30 cellular contexts compared by ENCODE assay signal in the genomic region with DNA sequence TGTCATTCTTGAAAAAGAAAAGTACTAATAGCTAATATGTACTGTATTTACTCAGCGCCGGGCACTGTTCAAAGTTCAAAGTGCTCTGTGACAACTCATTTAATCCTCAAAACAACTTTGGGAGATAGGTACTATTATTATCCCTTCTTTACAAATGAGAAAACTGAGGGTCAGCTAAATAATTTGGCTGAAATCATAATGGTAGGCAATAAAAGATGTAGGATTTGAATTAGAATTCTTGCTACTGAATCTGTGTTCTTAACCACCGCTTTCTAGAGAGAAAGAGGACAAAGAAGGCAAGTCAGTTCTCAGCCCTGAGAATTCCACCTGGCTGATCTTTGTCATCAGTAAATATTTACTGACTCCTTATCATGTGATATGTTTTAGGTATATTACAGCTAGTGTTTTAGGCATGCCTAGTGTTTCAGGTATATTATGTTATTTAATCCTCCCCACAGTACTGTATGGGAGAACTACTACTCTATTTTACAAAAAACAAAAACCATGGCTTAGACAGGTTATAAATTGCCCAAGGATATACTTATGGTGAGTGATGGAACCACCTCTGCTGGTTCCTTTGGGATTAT.
DNase-seq lines count a peak whose midpoint lies in the region; ATAC-seq, FAIRE-seq and TF ChIP-seq lines count a peak whose summit lies in the region.
"Had no signal": no experiment of that assay in that cellular context is flagged by ENCODE, and none has a peak within 500 bp of the region (broad histone marks: within the 10 kb centered on the region; RNA-seq: fewer than 3 reads in every experiment).

No MANE protein-coding gene starts in this region.

- TF ChIP-seq EP300 in HepG2 (IDR thresholded peaks at IDR 0.05; ENCODE audit: low read depth in 2 of 2, low read length in 2 of 2) (peak; percentile 80 to 92), HepG2 (CRISPR knock-in tag; IDR thresholded peaks at IDR 0.05; ENCODE audit: borderline replicate concordance) (peak; percentile 51; the same call in 1 of the 2 replicates)

- H3K4me3 ChIP-seq in right atrium auricular region, result no peak overlapping the region
- H3K4me3 ChIP-seq in right cardiac atrium (ENCODE audit: low read length), result no peak overlapping the region
- H3K4me3 ChIP-seq in PC-9, result no peak overlapping the region
- H3K4me3 ChIP-seq in HepG2 (replicated peaks in 1 of 3; ENCODE audit: insufficient read depth in 1 of 3, low read depth in 2 of 3, low read length in 3 of 3), result peak overlapping the region in 2 of 3 experiments; percentile 36 to 47; a peak in 3 of 6 replicates
- H3K4me3 ChIP-seq: esophagus muscularis mucosa, HAP-1 had no signal

- H4K20me1 ChIP-seq in PC-9 (ENCODE audit: insufficient read depth) (no peaks in the 10 kb centered on the region), HepG2 (ENCODE audit: insufficient read depth, low read length) (no peaks in the 10 kb centered on the region)

- H3K36me3 ChIP-seq in right atrium auricular region (no peaks in the 10 kb centered on the region), PC-9 (ENCODE audit: low read depth) (no peaks in the 10 kb centered on the region), HepG2 (replicated peaks in 1 of 2; ENCODE audit: control insufficient read depth in 1 of 2, insufficient read depth in 2 of 2, low read length in 2 of 2) (no peaks in the 10 kb centered on the region)
- H3K36me3 ChIP-seq: esophagus muscularis mucosa, HAP-1 had no signal

- H3K27me3 Mint-ChIP-seq in type B pancreatic cell, result no peaks in the 10 kb centered on the region
- H3K27me3 Mint-ChIP-seq in stimulated activated memory B cell treated with anti-CD40 and anti-IgM and Interleukin-4, amounts not matched to agents 10 μg/mL and 1 μg/mL and 100 μg/mL, for 72 hours, result peaks cover 5% of the 10 kb centered on the region

- TF ChIP-seq CTCF in right atrium auricular region (IDR thresholded peaks at IDR 0.05), result no peak
- TF ChIP-seq CTCF in PC-9 (conservative IDR thresholded peaks at IDR 0.05), result no peak
- TF ChIP-seq CTCF in HepG2 (CRISPR knock-in tag; IDR thresholded peaks at IDR 0.05), result no peak
- no peak for TF ChIP-seq CTCF in type B pancreatic cell (conservative IDR thresholded peaks at IDR 0.05)

- H3F3A ChIP-seq in PC-9 (ENCODE audit: insufficient read depth, low read depth), result no peaks in the 10 kb centered on the region

- ATAC-seq in right cardiac atrium (no peak), HepG2 (peak; percentile 92), GM18520 (IDR thresholded peaks at IDR 0.05; ENCODE audit: unreplicated experiment) (no peak)
- ATAC-seq in stimulated activated memory B cell treated with anti-CD40 and anti-IgM and Interleukin-4, amounts not matched to agents 10 μg/mL and 1 μg/mL and 100 μg/mL, for 72 hours, result no peak
- ATAC-seq: activated CD4-positive, CD25-positive, alpha-beta regulatory T cell treated with anti-CD3 and anti-CD28 coated beads, Interleukin-2, amount 50 U/mL, for 24 hours; naive thymus-derived CD8-positive, alpha-beta T cell; stimulated activated effector memory CD8-positive, alpha-beta T cell treated with anti-CD3 and anti-CD28 coated beads, Interleukin-12 subunit alpha, Interleukin-12 subunit beta, amount 100 ng/mL, for 72 hours; T-cell had no signal

- POLR2A ChIA-PET in PC-9 (lab: Charles Lee; ENCODE audit: unreplicated experiment) (no interaction called here), HepG2 (lab: Yijun Ruan, JAX) (interaction anchor here (0.6 to 7.3 kb wide), 40 partner anchors 8 to 1863 kb away, joined by 3 to 380 read pairs (median 5); a partner anchor contains a TSS)

- CTCF ChIA-PET in PC-9 (lab: Charles Lee) (no interaction called here), HepG2 (lab: Yijun Ruan, JAX; ENCODE audit: low intra/inter-chr PET ratio, low total read pairs) (interaction anchor here (2.7 kb wide), 1 partner anchor 22 kb away, joined by 13 read pairs; no protein-coding TSS in a partner anchor)

- H3K9me2 ChIP-seq in PC-9 (ENCODE audit: insufficient read depth), result no peaks in the 10 kb centered on the region

- intact Hi-C loops in right cardiac atrium (cut with DNase I) (no loop called here), PC-9 (cut with micrococcal nuclease; ENCODE audit: unreplicated experiment) (no loop called here), HepG2 (cut with micrococcal nuclease; ENCODE audit: unreplicated experiment) (loop anchor here (1.0 to 5.0 kb wide), 8 partner anchors 22 to 211 kb away; a partner anchor contains a TSS)

- H3K9ac ChIP-seq in HepG2 (ENCODE audit: insufficient read depth, low read depth, low read length), result peak overlapping the region; percentile 65

- peak in 1 of 2 experiments; percentile 44; a peak in 1 of 4 replicates for TF ChIP-seq POLR2A in HepG2 (IDR thresholded peaks at IDR 0.05; ENCODE audit: insufficient read depth in 1 of 2, low read depth in 2 of 2, low read length in 2 of 2)

- in situ Hi-C loops in HepG2 (cut with HindIII; ENCODE audit: extremely low pct_ligation_motif_present, low pct_unique_long_range_greater_than_20kb), result no loop called here

- peaks cover 3% of the 10 kb centered on the region for H3K36me3 Mint-ChIP-seq in type B pancreatic cell
- no peaks in the 10 kb centered on the region for H3K36me3 Mint-ChIP-seq in stimulated activated memory B cell treated with anti-CD40 and anti-IgM and Interleukin-4, amounts not matched to agents 10 μg/mL and 1 μg/mL and 100 μg/mL, for 72 hours
- H3K36me3 Mint-ChIP-seq: activated naive CD8-positive, alpha-beta T cell; immature natural killer cell; naive thymus-derived CD8-positive, alpha-beta T cell; stimulated activated effector memory CD8-positive, alpha-beta T cell treated with anti-CD3 and anti-CD28 coated beads, Interleukin-12 subunit alpha, Interleukin-12 subunit beta, amount 100 ng/mL, for 72 hours; T-cell had no signal

- peaks cover 0 to 28% of the 10 kb centered on the region in 2 donors for H3K4me1 ChIP-seq in right atrium auricular region
- peaks cover 3% of the 10 kb centered on the region for H3K4me1 ChIP-seq in right cardiac atrium (ENCODE audit: control insufficient read depth, insufficient read depth, low read length)
- H3K4me1 ChIP-seq in PC-9 (replicated peaks; ENCODE audit: insufficient read depth), result no peaks in the 10 kb centered on the region
- peaks cover 77% of the 10 kb centered on the region for H3K4me1 ChIP-seq in HepG2 (ENCODE audit: insufficient read depth, low read length)
- H3K4me1 ChIP-seq: HAP-1 had no signal

- peak overlapping the region; percentile 48 for H3K27ac Mint-ChIP-seq in type B pancreatic cell
- H3K27ac Mint-ChIP-seq in stimulated activated memory B cell treated with anti-CD40 and anti-IgM and Interleukin-4, amounts not matched to agents 10 μg/mL and 1 μg/mL and 100 μg/mL, for 72 hours, result no peak overlapping the region
- H3K27ac Mint-ChIP-seq: activated CD4-positive, alpha-beta memory T cell treated with anti-CD3 and anti-CD28 coated beads, Interleukin-2, amount 10 ng/mL, durations not matched to agents 7 days and 5 days; activated naive CD8-positive, alpha-beta T cell; activated T-helper 2 cell treated with anti-CD3 and anti-CD28 coated beads, Interferon-gamma antibody, Interleukin-2, Interleukin-4, amounts not matched to agents 10 μg/mL and 5 μg/mL and 100 μg/mL, durations not matched to agents 14 hours and 24 hours and 36 hours; dendritic cell treated with granulocyte-macrophage colony-stimulating factor and Interleukin-4, amounts not matched to agents 40 ng/mL and 50 ng/mL, for 4 days; immature natural killer cell; naive thymus-derived CD8-positive, alpha-beta T cell; stimulated activated effector memory CD8-positive, alpha-beta T cell treated with anti-CD3 and anti-CD28 coated beads, Interleukin-12 subunit alpha, Interleukin-12 subunit beta, amount 100 ng/mL, for 72 hours; T-cell had no signal

- WGBS in right cardiac atrium, result 94% methylated on average over 3 of the region's 3 CpGs
- 2% methylated on average over 3 of the region's 3 CpGs for WGBS in HepG2 (ENCODE audit: low lambda C conversion rate)

- no peak overlapping the region for H3K4me3 Mint-ChIP-seq in type B pancreatic cell
- no peak overlapping the region for H3K4me3 Mint-ChIP-seq in stimulated activated memory B cell treated with anti-CD40 and anti-IgM and Interleukin-4, amounts not matched to agents 10 μg/mL and 1 μg/mL and 100 μg/mL, for 72 hours
- H3K4me3 Mint-ChIP-seq: activated CD4-positive, alpha-beta memory T cell treated with anti-CD3 and anti-CD28 coated beads, Interleukin-2, amount 10 ng/mL, durations not matched to agents 7 days and 5 days; activated naive CD8-positive, alpha-beta T cell; dendritic cell treated with granulocyte-macrophage colony-stimulating factor and Interleukin-4, amounts not matched to agents 40 ng/mL and 50 ng/mL, for 4 days; immature natural killer cell; mesothelial cell of epicardium; naive thymus-derived CD8-positive, alpha-beta T cell; stimulated activated effector memory CD8-positive, alpha-beta T cell treated with anti-CD3 and anti-CD28 coated beads, Interleukin-12 subunit alpha, Interleukin-12 subunit beta, amount 100 ng/mL, for 72 hours; T-cell had no signal

- H3K4me2 ChIP-seq in PC-9, result peak overlapping the region; percentile 7; the same call in 1 of the 2 replicates
- peak overlapping the region; percentile 71 for H3K4me2 ChIP-seq in HepG2 (ENCODE audit: low read depth, low read length)

- H3K79me2 ChIP-seq in PC-9 (ENCODE audit: low read depth) (no peaks in the 10 kb centered on the region), HepG2 (ENCODE audit: insufficient read depth, low read length) (no peaks in the 10 kb centered on the region)

- H2AFZ ChIP-seq in PC-9, result no peak overlapping the region
- peak overlapping the region; percentile 17 for H2AFZ ChIP-seq in HepG2 (ENCODE audit: low read length)

- H3K9me3 ChIP-seq in right atrium auricular region, result no peaks in the 10 kb centered on the region
- H3K9me3 ChIP-seq in right cardiac atrium (ENCODE audit: control insufficient read depth, low read length), result no peaks in the 10 kb centered on the region
- H3K9me3 ChIP-seq in PC-9 (ENCODE audit: insufficient read depth, low read depth), result no peaks in the 10 kb centered on the region
- no peaks in the 10 kb centered on the region for H3K9me3 ChIP-seq in HepG2 (ENCODE audit: low read length)
- H3K9me3 ChIP-seq: esophagus muscularis mucosa, HAP-1 had no signal

- H3K9me3 Mint-ChIP-seq in type B pancreatic cell, result no peaks in the 10 kb centered on the region
- no peaks in the 10 kb centered on the region for H3K9me3 Mint-ChIP-seq in stimulated activated memory B cell treated with anti-CD40 and anti-IgM and Interleukin-4, amounts not matched to agents 10 μg/mL and 1 μg/mL and 100 μg/mL, for 72 hours
- H3K9me3 Mint-ChIP-seq: activated CD4-positive, alpha-beta memory T cell treated with anti-CD3 and anti-CD28 coated beads, Interleukin-2, amount 10 ng/mL, durations not matched to agents 7 days and 5 days; activated T-helper 2 cell treated with anti-CD3 and anti-CD28 coated beads, Interferon-gamma antibody, Interleukin-2, Interleukin-4, amounts not matched to agents 10 μg/mL and 5 μg/mL and 100 μg/mL, durations not matched to agents 14 hours and 24 hours and 36 hours; dendritic cell treated with granulocyte-macrophage colony-stimulating factor and Interleukin-4, amounts not matched to agents 40 ng/mL and 50 ng/mL, for 4 days; immature natural killer cell; mesothelial cell of epicardium; naive thymus-derived CD8-positive, alpha-beta T cell; stimulated activated effector memory CD8-positive, alpha-beta T cell treated with anti-CD3 and anti-CD28 coated beads, Interleukin-12 subunit alpha, Interleukin-12 subunit beta, amount 100 ng/mL, for 72 hours; T-cell had no signal

- peak; percentile 17; the same call in 1 of the 2 replicates for TF ChIP-seq RAD21 in HepG2 (CRISPR knock-in tag; IDR thresholded peaks at IDR 0.05)

- BruUV-seq in PC-9 (replicated peaks; lab: Mats Ljungman, UMichigan), result no TSS peak
- no TSS peak for BruUV-seq in HepG2 (replicated peaks; lab: Mats Ljungman, UMichigan)

- peak overlapping the region; percentile 17 to 59 for H3K27ac ChIP-seq in right atrium auricular region
- H3K27ac ChIP-seq in right cardiac atrium (ENCODE audit: low read length), result no peak overlapping the region
- H3K27ac ChIP-seq in PC-9, result 0 out of 2 replicates have a peak overlapping the region, but pooled peaks have one; percentile 23
- H3K27ac ChIP-seq in HepG2 (ENCODE audit: extremely low read length, insufficient read depth, low read length), result peak overlapping the region; percentile 90

- DNase-seq in right atrium auricular region (ENCODE audit: low spot score) (no peak), right cardiac atrium (no peak), PC-9 (no peak), HepG2 (ENCODE audit: low spot score) (peak; percentile 99), type B pancreatic cell (ENCODE audit: extremely low spot score, unreplicated experiment) (no peak), islet precursor cell (no peak)
- DNase-seq: activated CD4-positive, alpha-beta memory T cell treated with anti-CD3 and anti-CD28 coated beads, Interleukin-2, amount 10 ng/mL, durations not matched to agents 7 days and 5 days; activated CD8-positive, alpha-beta memory T cell treated with anti-CD3 and anti-CD28 coated beads, Interleukin-2, amount 50 U/mL, for 48 hours; C1 segment of cervical spinal cord; central memory CD4-positive, alpha-beta T cell; hippocampal formation; immature natural killer cell; KBM-7; MM.1S; naive thymus-derived CD8-positive, alpha-beta T cell; NCI-H1417; stimulated activated CD4-positive, alpha-beta T cell treated with anti-CD3 and anti-CD28 coated beads, Interleukin-4, amount 100 ng/mL, for 24 hours; T-cell had no signal

- H3K27me3 ChIP-seq in right atrium auricular region, result no peaks in the 10 kb centered on the region
- H3K27me3 ChIP-seq in right cardiac atrium (ENCODE audit: control insufficient read depth, insufficient read depth), result no peaks in the 10 kb centered on the region
- no peaks in the 10 kb centered on the region for H3K27me3 ChIP-seq in PC-9 (ENCODE audit: insufficient read depth, low read depth)
- H3K27me3 ChIP-seq in HepG2 (ENCODE audit: control insufficient read depth in 1 of 2, insufficient read depth in 2 of 2, low read length in 2 of 2), result no peaks in the 10 kb centered on the region
- H3K27me3 ChIP-seq: esophagus muscularis mucosa had no signal

- peaks cover 15% of the 10 kb centered on the region for H3K4me1 Mint-ChIP-seq in type B pancreatic cell (ENCODE audit: unreplicated experiment)
- H3K4me1 Mint-ChIP-seq in stimulated activated memory B cell treated with anti-CD40 and anti-IgM and Interleukin-4, amounts not matched to agents 10 μg/mL and 1 μg/mL and 100 μg/mL, for 72 hours, result no peaks in the 10 kb centered on the region
- H3K4me1 Mint-ChIP-seq: activated CD4-positive, alpha-beta memory T cell treated with anti-CD3 and anti-CD28 coated beads, Interleukin-2, amount 10 ng/mL, durations not matched to agents 7 days and 5 days; immature natural killer cell; naive thymus-derived CD8-positive, alpha-beta T cell; stimulated activated effector memory CD8-positive, alpha-beta T cell treated with anti-CD3 and anti-CD28 coated beads, Interleukin-12 subunit alpha, Interleukin-12 subunit beta, amount 100 ng/mL, for 72 hours; T-cell had no signal

- no peak for FAIRE-seq in HepG2 (lab: Jason Lieb, UNC)
- FAIRE-seq: GM12891, urothelium cell line had no signal

Comparison
In these comparisons a context has a peak if more than half of its experiments do, and no peak if none do; other contexts are left out.
1. H3K4me3 ChIP-seq: peak in HepG2 (2 of 3); none in right atrium auricular region (0 of 2), right cardiac atrium (single experiment) and PC-9 (single experiment).